Comparison of ENCODE assay signal across 10 cellular contexts in the genomic region with DNA sequence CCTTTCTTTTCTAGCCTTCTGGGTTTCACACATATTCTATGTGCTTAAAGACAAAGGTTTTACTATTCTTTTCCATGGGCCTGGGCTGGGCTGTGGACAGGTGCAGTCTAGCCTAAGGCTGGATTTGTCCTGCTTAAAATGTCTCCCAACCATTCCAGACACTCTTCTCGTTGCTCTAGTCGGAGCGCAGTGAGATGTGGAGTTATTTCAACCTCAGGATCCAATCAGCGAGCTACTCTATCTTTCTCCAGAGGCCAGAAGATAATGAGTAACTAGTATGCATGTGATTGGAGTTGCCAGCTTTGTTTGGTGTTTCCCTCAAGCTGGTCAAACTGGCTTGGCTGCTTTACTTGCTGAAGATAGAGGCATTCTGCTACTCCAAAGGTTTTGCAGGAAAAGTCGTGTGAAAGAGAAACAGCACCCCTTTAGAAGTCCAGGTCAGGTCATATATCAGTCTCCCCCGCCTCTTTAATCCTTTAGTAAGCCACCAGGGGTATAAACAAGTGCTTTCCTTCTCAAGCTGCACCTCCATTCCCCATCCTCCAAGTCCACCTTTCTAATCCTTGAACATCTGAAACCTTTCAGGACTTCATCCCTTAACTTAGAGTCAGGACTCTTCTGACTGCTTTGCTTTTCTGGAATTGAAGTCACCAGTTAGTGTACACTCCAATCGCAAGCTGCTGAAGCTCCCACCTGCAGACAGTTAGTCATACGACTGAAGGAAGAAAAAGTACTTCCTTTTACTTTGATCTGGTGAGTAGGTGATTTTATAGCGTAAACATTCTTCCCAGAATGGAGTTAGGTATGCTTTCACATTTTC.
DNase-seq lines count a peak whose midpoint lies in the region; TF ChIP-seq lines count a peak whose summit lies in the region.
"Had no signal": no experiment of that assay in that cellular context is flagged by ENCODE, and none has a peak within 500 bp of the region (broad histone marks: within the 10 kb centered on the region; RNA-seq: fewer than 3 reads in every experiment).

No MANE protein-coding gene starts in this region.

- DNase-seq in NCI-H1417 (lab: John Stamatoyannopoulos, UW) (peak in 2 of 3 experiments; percentile 9 to 53), NCI-H1417 treated with DMSO at 0.1 percent for 48 hours (lab: John Stamatoyannopoulos, UW) (no peak), WERI-Rb-1 (peak; percentile 22), kidney tubule cell (ENCODE audit: low spot score) (peak; percentile 94), cerebellum (ENCODE audit: low spot score) (no peak), GM20000 (ENCODE audit: low spot score) (no peak)
- DNase-seq in effector memory CD4-positive, alpha-beta T cell, result no peak
- DNase-seq: left ventricle myocardium inferior, SHP77 had no signal

- H3K9me3 ChIP-seq in WERI-Rb-1 (ENCODE audit: severe bottlenecking), result no peaks in the 10 kb centered on the region
- H3K9me3 ChIP-seq in thymus (ENCODE audit: control insufficient read depth), result no peaks in the 10 kb centered on the region
- H3K9me3 ChIP-seq in effector memory CD4-positive, alpha-beta T cell (ENCODE audit: control insufficient read depth, low read length), result no peaks in the 10 kb centered on the region
- H3K9me3 ChIP-seq: left ventricle myocardium inferior had no signal

- no peaks in the 10 kb centered on the region; the same call in 1 of the 2 replicates for H3K36me3 ChIP-seq in WERI-Rb-1
- peaks cover 6% of the 10 kb centered on the region for H3K36me3 ChIP-seq in thymus (ENCODE audit: control insufficient read depth, insufficient read depth)
- no peaks in the 10 kb centered on the region for H3K36me3 ChIP-seq in effector memory CD4-positive, alpha-beta T cell (ENCODE audit: control insufficient read depth, insufficient read depth, low read length)
- H3K36me3 ChIP-seq: left ventricle myocardium inferior had no signal

- H3K4me1 ChIP-seq in thymus (ENCODE audit: control insufficient read depth, insufficient read depth, low read length), result peaks cover 10% of the 10 kb centered on the region
- H3K4me1 ChIP-seq in effector memory CD4-positive, alpha-beta T cell (ENCODE audit: control insufficient read depth, insufficient read depth, low read length, poor library complexity, severe bottlenecking), result no peaks in the 10 kb centered on the region

- H3K27me3 ChIP-seq in WERI-Rb-1 (ENCODE audit: insufficient read depth, low read depth, severe bottlenecking) (no peaks in the 10 kb centered on the region), thymus (ENCODE audit: control insufficient read depth, insufficient read depth) (no peaks in the 10 kb centered on the region)
- no peaks in the 10 kb centered on the region for H3K27me3 ChIP-seq in effector memory CD4-positive, alpha-beta T cell (replicated peaks; ENCODE audit: control insufficient read depth, insufficient read depth, low read length, poor library complexity, severe bottlenecking)

- H3K27ac ChIP-seq in WERI-Rb-1 (no peak overlapping the region), thymus (ENCODE audit: low read depth) (peak overlapping the region; percentile 79)
- H3K27ac ChIP-seq in effector memory CD4-positive, alpha-beta T cell (ENCODE audit: insufficient read depth, low read length, poor library complexity, severe bottlenecking), result no peak overlapping the region

- no peak for TF ChIP-seq CTCF in WERI-Rb-1 (IDR thresholded peaks at IDR 0.05; ENCODE audit: low read depth, low read length)
- TF ChIP-seq CTCF in GM20000 (IDR thresholded peaks at IDR 0.05; ENCODE audit: extremely low read depth, missing control alignments), result no peak

- 63% methylated on average over 9 of the region's 9 CpGs for WGBS in thymus

- H3K4me3 ChIP-seq in WERI-Rb-1 (ENCODE audit: low read depth, low read length) (no peak overlapping the region), thymus (ENCODE audit: low read length) (no peak overlapping the region)
- no peak overlapping the region for H3K4me3 ChIP-seq in effector memory CD4-positive, alpha-beta T cell (ENCODE audit: insufficient read depth, low read depth, low read length, poor library complexity, severe bottlenecking)
- H3K4me3 ChIP-seq: left ventricle myocardium inferior had no signal

Comparison
In these comparisons a context has a peak if more than half of its experiments do, and no peak if none do; other contexts are left out.
1. DNase-seq: peak in NCI-H1417 (2 of 3), WERI-Rb-1 (single experiment) and kidney tubule cell (single experiment); none in NCI-H1417 treated with DMSO at 0.1 percent for 48 hours (single experiment), cerebellum (single experiment), GM20000 (single experiment) and effector memory CD4-positive, alpha-beta T cell (0 of 3).